In genomic region chr1:178664278-178664677, GRCh38 we compare ENCODE assay signal across 12 cellular contexts.
DNase-seq lines count a peak whose midpoint lies in the region; ATAC-seq and TF ChIP-seq lines count a peak whose summit lies in the region.
"Had no signal": no experiment of that assay in that cellular context is flagged by ENCODE, and none has a peak within 500 bp of the region (broad histone marks: within the 10 kb centered on the region; RNA-seq: fewer than 3 reads in every experiment).

No MANE protein-coding gene starts in this region.

- intact Hi-C loops in OCI-LY7 (cut with micrococcal nuclease; ENCODE audit: unreplicated experiment), result loop anchor here (1.0 to 5.0 kb wide), 4 partner anchors 58 to 363 kb away; partner anchors contain the start of gene FAM20B

- H3K9me2 ChIP-seq in DOHH2 (replicated peaks; ENCODE audit: control insufficient read depth, low read length), result no peaks in the 10 kb centered on the region
- no peaks in the 10 kb centered on the region for H3K9me2 ChIP-seq in OCI-LY7 (ENCODE audit: insufficient read depth, low read length)

- no peak for TF ChIP-seq CTCF in DOHH2 (IDR thresholded peaks at IDR 0.05; ENCODE audit: low read depth, low read length, poor library complexity, severe bottlenecking)
- no peak for TF ChIP-seq CTCF in OCI-LY7 (conservative IDR thresholded peaks at IDR 0.05; ENCODE audit: low read length)

- no peaks in the 10 kb centered on the region for H3K4me1 Mint-ChIP-seq in activated T-cell treated with anti-CD3 and anti-CD28 coated beads, Interleukin-2, amount 50 U/mL, for 72 hours (ENCODE audit: low read depth)
- H3K4me1 Mint-ChIP-seq: GM23338 had no signal

- peak overlapping the region; percentile 65 for H3K4me2 ChIP-seq in DOHH2 (ENCODE audit: low read length)
- H3K4me2 ChIP-seq in OCI-LY7 (ENCODE audit: low read length), result peak overlapping the region; percentile 54
- H3K4me2 ChIP-seq: GM23338 had no signal

- no peak overlapping the region for H3K4me3 Mint-ChIP-seq in activated T-cell treated with anti-CD3 and anti-CD28 coated beads, Interleukin-2, amount 50 U/mL, for 72 hours
- H3K4me3 Mint-ChIP-seq: GM23338 had no signal

- POLR2A ChIA-PET in OCI-LY7 (lab: Charles Lee), result interaction anchor here (0.7 to 2.6 kb wide), 22 partner anchors 9 to 418 kb away, joined by 3 to 16 read pairs (median 4); partner anchors contain the start of gene TOR3A

- peaks cover 31% of the 10 kb centered on the region for H3K27me3 Mint-ChIP-seq in activated T-cell treated with anti-CD3 and anti-CD28 coated beads, Interleukin-2, amount 50 U/mL, for 72 hours (ENCODE audit: low read depth)

- CTCF ChIA-PET in OCI-LY7 (lab: Charles Lee; ENCODE audit: unreplicated experiment), result interaction anchor here (0.6 to 1.3 kb wide), 4 partner anchors 12 to 62 kb away, joined by 3 to 4 read pairs (median 3); no protein-coding TSS in a partner anchor

- H3F3A ChIP-seq in DOHH2 (ENCODE audit: control insufficient read depth, insufficient read depth), result 0 out of 2 replicates have a peak, but pooled peaks cover 2% of the 10 kb centered on the region

- H3K27ac ChIP-seq in DOHH2 (ENCODE audit: low read depth, low read length) (peak overlapping the region; percentile 51), OCI-LY7 (ENCODE audit: low read depth, low read length, poor library complexity, severe bottlenecking) (peak overlapping the region; percentile 75)
- H3K27ac ChIP-seq: neutrophil had no signal

- H3K27me3 ChIP-seq in DOHH2 (ENCODE audit: control insufficient read depth, low read length), result no peaks in the 10 kb centered on the region
- H3K27me3 ChIP-seq: neutrophil had no signal

- H3K4me3 ChIP-seq in DOHH2 (ENCODE audit: low read length) (peak overlapping the region; percentile 46), OCI-LY7 (ENCODE audit: low read depth, low read length, poor library complexity, severe bottlenecking) (peak overlapping the region; percentile 15)
- H3K4me3 ChIP-seq: GM23338 had no signal

- H3K36me3 ChIP-seq in DOHH2 (ENCODE audit: control insufficient read depth, low read length), result no peaks in the 10 kb centered on the region
- H3K36me3 ChIP-seq in OCI-LY7 (ENCODE audit: insufficient read depth, low read length), result no peaks in the 10 kb centered on the region
- H3K36me3 ChIP-seq: neutrophil had no signal

- DNase-seq in OCI-LY7 (ENCODE audit: low spot score) (peak; percentile 85), NCI-H1048 (lab: John Stamatoyannopoulos, UW) (no peak), NCI-H446 treated with DMSO at 0.1 percent for 48 hours (lab: John Stamatoyannopoulos, UW) (no peak), AG20443 (ENCODE audit: low spot score) (no peak)
- DNase-seq in activated T-cell treated with anti-CD3 and anti-CD28 coated beads, Interleukin-2, amount 50 U/mL, for 72 hours, result no peak
- DNase-seq: caudate nucleus had no signal

- H4K20me1 ChIP-seq in DOHH2 (ENCODE audit: control insufficient read depth, insufficient read depth, low read depth, low read length) (no peaks in the 10 kb centered on the region), OCI-LY7 (ENCODE audit: insufficient read depth, low read length) (no peaks in the 10 kb centered on the region)

- H3K9me3 Mint-ChIP-seq in activated T-cell treated with anti-CD3 and anti-CD28 coated beads, Interleukin-2, amount 50 U/mL, for 72 hours, result no peaks in the 10 kb centered on the region
- H3K9me3 Mint-ChIP-seq: GM23338 had no signal

- peaks cover 61% of the 10 kb centered on the region for H3K4me1 ChIP-seq in DOHH2 (ENCODE audit: control insufficient read depth, low read length)
- H3K4me1 ChIP-seq in OCI-LY7 (ENCODE audit: insufficient read depth, low read length, poor library complexity, severe bottlenecking), result peaks cover 68% of the 10 kb centered on the region

- H3K79me2 ChIP-seq in DOHH2 (ENCODE audit: control insufficient read depth, low read length) (no peaks in the 10 kb centered on the region), OCI-LY7 (ENCODE audit: insufficient read depth, low read depth, low read length) (no peaks in the 10 kb centered on the region)

- BruUV-seq in OCI-LY7 (replicated peaks; lab: Mats Ljungman, UMichigan), result TSS peak; percentile 55

- H3K27ac Mint-ChIP-seq in activated T-cell treated with anti-CD3 and anti-CD28 coated beads, Interleukin-2, amount 50 U/mL, for 72 hours, result no peak overlapping the region
- H3K27ac Mint-ChIP-seq: GM23338 had no signal

- no peaks in the 10 kb centered on the region for H3K36me3 Mint-ChIP-seq in activated T-cell treated with anti-CD3 and anti-CD28 coated beads, Interleukin-2, amount 50 U/mL, for 72 hours (ENCODE audit: insufficient read depth in 2 of 2)

- peak overlapping the region; percentile 98 for H2AFZ ChIP-seq in OCI-LY7 (ENCODE audit: low read length)
- H2AFZ ChIP-seq: GM23338 had no signal

- peak; percentile 76 for ATAC-seq in GM19463 (IDR thresholded peaks at IDR 0.05; ENCODE audit: unreplicated experiment)
- ATAC-seq in HG03095 (IDR thresholded peaks at IDR 0.05; ENCODE audit: unreplicated experiment), result peak; percentile 72
- no peak for ATAC-seq in activated T-cell treated with anti-CD3 and anti-CD28 coated beads, Interleukin-2, amount 50 U/mL, for 72 hours (replicated peaks in 1 of 2)
- ATAC-seq: activated CD4-positive, CD25-positive, alpha-beta regulatory T cell treated with anti-CD3 and anti-CD28 coated beads, Interleukin-2, amount 50 U/mL, for 24 hours; GM23338 had no signal

- no peaks in the 10 kb centered on the region for H3K9me3 ChIP-seq in DOHH2 (ENCODE audit: control insufficient read depth, insufficient read depth, low read length)
- H3K9me3 ChIP-seq in OCI-LY7 (ENCODE audit: low read length), result no peaks in the 10 kb centered on the region
- H3K9me3 ChIP-seq: neutrophil had no signal

Comparison
In these comparisons a context has a peak if more than half of its experiments do, and no peak if none do; other contexts are left out.
1. ATAC-seq: peak in GM19463 (single experiment) and HG03095 (single experiment); none in activated T-cell treated with anti-CD3 and anti-CD28 coated beads, Interleukin-2, amount 50 U/mL, for 72 hours (0 of 2).